Comparison of ENCODE assay signal across 8 cellular contexts in genomic region chr6:85126448-85127178, GRCh38.
DNase-seq lines count a peak whose midpoint lies in the region; ATAC-seq and TF ChIP-seq lines count a peak whose summit lies in the region.

No MANE protein-coding gene starts in this region.

- H4K20me1 ChIP-seq in fibroblast of lung (ENCODE audit: control insufficient read depth, extremely low read depth, insufficient read depth, low read length) = no peaks in the 10 kb centered on the region

- H3K36me3 Mint-ChIP-seq in osteocyte (ENCODE audit: unreplicated experiment) = no peaks in the 10 kb centered on the region

- ATAC-seq in HG02943 (IDR thresholded peaks at IDR 0.05; ENCODE audit: low read depth, unreplicated experiment) (peak; percentile 70), omental fat pad (ENCODE audit: low FRiP score) (no peak)

- DNase-seq in GM12865 (ENCODE audit: low read depth) (peak; percentile 47), RKO (ENCODE audit: low spot score) (peak; percentile 66), fibroblast of lung (ENCODE audit: low read depth in 2 of 2) (peak; percentile 15 to 51), osteocyte (ENCODE audit: extremely low spot score, unreplicated experiment) (no peak), omental fat pad (ENCODE audit: low spot score) (no peak), NCI-H226 (no peak)

- H3K27me3 ChIP-seq in fibroblast of lung (ENCODE audit: control insufficient read depth, insufficient read depth, low read length) = no peaks in the 10 kb centered on the region

- H3K9me3 Mint-ChIP-seq in osteocyte (ENCODE audit: unreplicated experiment) = no peaks in the 10 kb centered on the region

- no peaks in the 10 kb centered on the region for H3K4me1 Mint-ChIP-seq in osteocyte (ENCODE audit: unreplicated experiment)

- no peaks in the 10 kb centered on the region for H3K36me3 ChIP-seq in fibroblast of lung (ENCODE audit: control insufficient read depth, insufficient read depth, low read length)

- H3K4me3 Mint-ChIP-seq in osteocyte (ENCODE audit: unreplicated experiment) = no peak overlapping the region

- no peaks in the 10 kb centered on the region for H3K4me1 ChIP-seq in fibroblast of lung (ENCODE audit: control insufficient read depth, extremely low read depth, insufficient read depth, low read length)

- H3K27ac ChIP-seq in 22Rv1 (no peak overlapping the region), fibroblast of lung (ENCODE audit: insufficient read depth, low read length) (no peak overlapping the region)

- TF ChIP-seq CTCF in 22Rv1 (IDR thresholded peaks at IDR 0.05) (peak; percentile 78), GM12865 (IDR thresholded peaks at IDR 0.05; ENCODE audit: insufficient read depth, low read depth, low read length, missing control alignments) (peak; percentile 50), fibroblast of lung (conservative IDR thresholded peaks at IDR 0.05 in 1 of 2, IDR thresholded peaks at IDR 0.05 in 1 of 2; ENCODE audit: low read depth in 1 of 2, low read length in 2 of 2) (peak; percentile 61 to 64), osteocyte (IDR thresholded peaks at IDR 0.05) (peak; percentile 28), omental fat pad (IDR thresholded peaks at IDR 0.05) (no peak)

- H3K4me2 ChIP-seq in fibroblast of lung (ENCODE audit: extremely low read depth, insufficient read depth, low read length) = peak overlapping the region; percentile 33

- H3K9me3 ChIP-seq in fibroblast of lung (ENCODE audit: control insufficient read depth, insufficient read depth, low read depth, low read length) = no peaks in the 10 kb centered on the region

- H2AFZ ChIP-seq in fibroblast of lung (ENCODE audit: low read length) = peak overlapping the region; percentile 65

- H3K27ac Mint-ChIP-seq in osteocyte (ENCODE audit: unreplicated experiment) = no peak overlapping the region

- no peak overlapping the region for H3K9ac ChIP-seq in fibroblast of lung (ENCODE audit: insufficient read depth, low read length)

- H3K79me2 ChIP-seq in fibroblast of lung (ENCODE audit: control insufficient read depth, insufficient read depth, low read length) = no peaks in the 10 kb centered on the region

- peaks cover 17% of the 10 kb centered on the region for H3K27me3 Mint-ChIP-seq in osteocyte (ENCODE audit: unreplicated experiment)

- H3K4me3 ChIP-seq in GM12865 (ENCODE audit: low read depth, low read length) (no peak overlapping the region), fibroblast of lung (replicated peaks in 1 of 4; ENCODE audit: control extremely low read depth in 1 of 4, insufficient read depth in 1 of 4, low read depth in 3 of 4, low read length in 4 of 4) (no peak overlapping the region)

Comparison
In these comparisons a context has a peak if more than half of its experiments do, and no peak if none do; other contexts are left out.
1. CTCF ChIP-seq: peak in 22Rv1 (single experiment), GM12865 (single experiment), fibroblast of lung (2 of 2) and osteocyte (single experiment); none in omental fat pad (0 of 3).
2. DNase-seq: peak in GM12865 (single experiment), RKO (single experiment) and fibroblast of lung (2 of 2); none in osteocyte (single experiment), omental fat pad (single experiment) and NCI-H226 (single experiment).